13 cellular contexts compared by ENCODE assay signal in the genomic region with DNA sequence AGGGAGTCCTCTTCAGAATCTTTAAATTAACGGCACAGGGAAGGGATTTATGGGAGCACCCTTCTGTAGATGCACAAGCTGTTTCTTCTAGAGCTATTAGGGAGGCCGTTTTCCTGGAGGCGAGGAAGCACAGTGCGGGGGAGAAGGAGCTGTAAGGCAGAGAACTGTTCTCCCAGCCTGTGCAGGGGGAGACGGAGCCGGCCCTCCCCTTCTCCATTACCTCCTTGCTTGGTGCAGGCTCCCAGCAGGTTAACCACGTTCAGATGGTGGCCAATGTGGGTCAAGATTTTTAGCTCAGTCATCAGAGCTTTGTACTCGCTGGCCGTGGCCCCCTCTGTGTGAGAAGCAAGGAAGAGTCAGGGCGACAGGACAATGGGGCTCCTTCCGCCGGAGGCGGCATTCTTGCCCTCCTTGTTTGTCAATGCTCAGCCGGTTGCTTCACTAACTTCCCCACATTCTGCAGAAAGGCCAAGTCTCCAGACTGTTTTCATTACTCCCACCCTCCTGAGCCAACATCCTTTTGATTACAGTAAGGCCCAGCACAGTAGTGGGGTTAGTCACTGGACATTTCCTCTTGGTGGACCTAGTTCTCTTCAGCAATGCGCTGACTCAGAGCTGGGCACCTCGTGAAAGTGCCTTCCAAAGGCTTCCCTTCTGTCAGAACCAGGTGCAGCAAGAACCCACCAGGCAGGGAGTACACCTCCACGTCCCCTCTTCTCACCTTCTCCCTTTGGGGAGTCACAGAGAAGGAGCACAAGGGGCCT.
DNase-seq lines count a peak whose midpoint lies in the region; ATAC-seq, FAIRE-seq and TF ChIP-seq lines count a peak whose summit lies in the region.
"Had no signal": no experiment of that assay in that cellular context is flagged by ENCODE, and none has a peak within 500 bp of the region (broad histone marks: within the 10 kb centered on the region; RNA-seq: fewer than 3 reads in every experiment).

No MANE protein-coding gene starts in this region.

- peak overlapping the region; percentile 6; the same call in 1 of the 2 replicates for H2AFZ ChIP-seq in GM23248
- H2AFZ ChIP-seq in smooth muscle cell (ENCODE audit: low read depth): no peak overlapping the region

- ATAC-seq in HG03039 (IDR thresholded peaks at IDR 0.05; ENCODE audit: unreplicated experiment) (no peak), HG02852 (IDR thresholded peaks at IDR 0.05; ENCODE audit: unreplicated experiment) (no peak)
- no peak for ATAC-seq in activated CD8-positive, alpha-beta T cell treated with anti-CD3 and anti-CD28 coated beads for 36 hours

- H3K4me1 ChIP-seq in GM23248 (ENCODE audit: insufficient read depth) (peaks cover 28% of the 10 kb centered on the region), smooth muscle cell (ENCODE audit: low read depth) (peaks cover 9% of the 10 kb centered on the region)
- H3K4me1 ChIP-seq: HAP-1 had no signal

- no peaks in the 10 kb centered on the region for H3K9me3 Mint-ChIP-seq in activated CD8-positive, alpha-beta T cell treated with anti-CD3 and anti-CD28 coated beads for 36 hours
- H3K9me3 Mint-ChIP-seq: neural crest cell, type B pancreatic cell had no signal

- 0 out of 2 replicates have a peak overlapping the region, but pooled peaks have one; percentile 10 for H3K4me3 ChIP-seq in GM23248
- no peak overlapping the region for H3K4me3 ChIP-seq in bronchial epithelial cell (ENCODE audit: low read depth, low read length)
- no peak overlapping the region for H3K4me3 ChIP-seq in smooth muscle cell
- H3K4me3 ChIP-seq: HAP-1 had no signal

- peaks cover 16% of the 10 kb centered on the region; the same call in 1 of the 2 replicates for H3F3A ChIP-seq in GM23248 (ENCODE audit: insufficient read depth)
- H3F3A ChIP-seq in smooth muscle cell (ENCODE audit: low read depth): peaks cover 26% of the 10 kb centered on the region

- no peaks in the 10 kb centered on the region for H3K36me3 Mint-ChIP-seq in activated CD8-positive, alpha-beta T cell treated with anti-CD3 and anti-CD28 coated beads for 36 hours (ENCODE audit: low read depth)
- H3K36me3 Mint-ChIP-seq: type B pancreatic cell had no signal

- CTCF ChIA-PET in activated CD8-positive, alpha-beta T cell treated with anti-CD3 and anti-CD28 coated beads for 36 hours (lab: Charles Lee): interaction anchor here (2.0 kb wide), 1 partner anchor 306 kb away, joined by 6 read pairs; no protein-coding TSS in a partner anchor

- H3K79me2 ChIP-seq in GM23248 (ENCODE audit: insufficient read depth) (no peaks in the 10 kb centered on the region), smooth muscle cell (ENCODE audit: low read depth) (no peaks in the 10 kb centered on the region)

- intact Hi-C loops in activated CD8-positive, alpha-beta T cell treated with anti-CD3 and anti-CD28 coated beads for 36 hours (cut with micrococcal nuclease): no loop called here

- H4K20me1 ChIP-seq in GM23248 (ENCODE audit: insufficient read depth) (no peaks in the 10 kb centered on the region), smooth muscle cell (ENCODE audit: low read depth) (no peaks in the 10 kb centered on the region)

- FAIRE-seq in bronchial epithelial cell (lab: Jason Lieb, UNC): no peak

- peak; percentile 97 for DNase-seq in GM23248
- peak; percentile 8 for DNase-seq in bronchial epithelial cell (ENCODE audit: low read depth)
- peak; percentile 98 for DNase-seq in iris pigment epithelial cell (ENCODE audit: low read depth)
- DNase-seq in smooth muscle cell (lab: John Stamatoyannopoulos, UW; ENCODE audit: unreplicated experiment): no peak
- DNase-seq in NAMALWA (ENCODE audit: low spot score): no peak
- DNase-seq in activated CD8-positive, alpha-beta T cell treated with anti-CD3 and anti-CD28 coated beads for 36 hours: no peak
- DNase-seq: cerebellar nuclear complex, NCI-H1105 treated with DMSO at 0.1 percent for 48 hours had no signal

- no peak overlapping the region for H3K27ac Mint-ChIP-seq in activated CD8-positive, alpha-beta T cell treated with anti-CD3 and anti-CD28 coated beads for 36 hours
- H3K27ac Mint-ChIP-seq: type B pancreatic cell had no signal

- in situ Hi-C loops in GM23248 (cut with MboI): loop anchor here (10.0 kb wide), 1 partner anchor 465 kb away; no protein-coding TSS in a partner anchor

- H3K9ac ChIP-seq in GM23248 (peak overlapping the region; percentile 33), smooth muscle cell (ENCODE audit: low read depth) (peak overlapping the region; percentile 47)

- no peaks in the 10 kb centered on the region for H3K27me3 ChIP-seq in GM23248 (replicated peaks; ENCODE audit: insufficient read depth)
- no peaks in the 10 kb centered on the region for H3K27me3 ChIP-seq in bronchial epithelial cell (ENCODE audit: control insufficient read depth, insufficient read depth, low read length)
- H3K27me3 ChIP-seq in smooth muscle cell (ENCODE audit: low read depth): no peaks in the 10 kb centered on the region

- 37 to 39% methylated on average over 17 of the region's 17 CpGs for WGBS in GM23248 (ENCODE audit: low coverage in 1 of 2, low lambda C conversion rate in 2 of 2, missing lambda C conversion rate in 2 of 2), 2 experiments
- WGBS in smooth muscle cell (ENCODE audit: low lambda C conversion rate): 39% methylated on average over 17 of the region's 17 CpGs

- H3K4me2 ChIP-seq in GM23248 (ENCODE audit: unreplicated experiment) (peak overlapping the region; percentile 79), smooth muscle cell (peak overlapping the region; percentile 57)

- H3K9me3 ChIP-seq in GM23248 (ENCODE audit: low read depth) (no peaks in the 10 kb centered on the region), smooth muscle cell (replicated peaks; ENCODE audit: low read depth) (no peaks in the 10 kb centered on the region)
- H3K9me3 ChIP-seq: HAP-1 had no signal

- no peak for TF ChIP-seq CTCF in bronchial epithelial cell (IDR thresholded peaks at IDR 0.05; ENCODE audit: insufficient read depth, low read length, severe bottlenecking)
- no peak for TF ChIP-seq CTCF in smooth muscle cell (IDR thresholded peaks at IDR 0.05; ENCODE audit: borderline replicate concordance, insufficient read depth, poor library complexity, severe bottlenecking)
- no peak for TF ChIP-seq CTCF in activated CD8-positive, alpha-beta T cell treated with anti-CD3 and anti-CD28 coated beads for 36 hours (IDR thresholded peaks at IDR 0.05)

- peaks cover 3% of the 10 kb centered on the region for H3K4me1 Mint-ChIP-seq in activated CD8-positive, alpha-beta T cell treated with anti-CD3 and anti-CD28 coated beads for 36 hours (ENCODE audit: low read depth)
- H3K4me1 Mint-ChIP-seq: neural crest cell had no signal

- no peaks in the 10 kb centered on the region for H3K36me3 ChIP-seq in GM23248 (ENCODE audit: low read depth)
- no peaks in the 10 kb centered on the region for H3K36me3 ChIP-seq in bronchial epithelial cell (ENCODE audit: control insufficient read depth, insufficient read depth, low read length)
- H3K36me3 ChIP-seq in smooth muscle cell (ENCODE audit: low read depth): no peaks in the 10 kb centered on the region
- H3K36me3 ChIP-seq: HAP-1 had no signal

- H3K27ac ChIP-seq in GM23248 (peak overlapping the region; percentile 80), smooth muscle cell (ENCODE audit: low read depth) (peak overlapping the region; percentile 89)

- no peaks in the 10 kb centered on the region for H3K27me3 Mint-ChIP-seq in activated CD8-positive, alpha-beta T cell treated with anti-CD3 and anti-CD28 coated beads for 36 hours

- H3K4me3 Mint-ChIP-seq in activated CD8-positive, alpha-beta T cell treated with anti-CD3 and anti-CD28 coated beads for 36 hours: no peak overlapping the region
- H3K4me3 Mint-ChIP-seq: neural crest cell, type B pancreatic cell had no signal

- POLR2A ChIA-PET in activated CD8-positive, alpha-beta T cell treated with anti-CD3 and anti-CD28 coated beads for 36 hours (lab: Charles Lee): interaction anchor here (1.2 kb wide), 1 partner anchor 8 kb away, joined by 3 read pairs; no protein-coding TSS in a partner anchor

- H3K9me2 ChIP-seq in GM23248 (ENCODE audit: insufficient read depth): no peaks in the 10 kb centered on the region

Comparison
In these comparisons a context has a peak if more than half of its experiments do, and no peak if none do; other contexts are left out.
1. DNase-seq: peak in GM23248 (single experiment), bronchial epithelial cell (single experiment) and iris pigment epithelial cell (single experiment); none in smooth muscle cell (single experiment), NAMALWA (single experiment) and activated CD8-positive, alpha-beta T cell treated with anti-CD3 and anti-CD28 coated beads for 36 hours (single experiment).